In the genomic region with DNA sequence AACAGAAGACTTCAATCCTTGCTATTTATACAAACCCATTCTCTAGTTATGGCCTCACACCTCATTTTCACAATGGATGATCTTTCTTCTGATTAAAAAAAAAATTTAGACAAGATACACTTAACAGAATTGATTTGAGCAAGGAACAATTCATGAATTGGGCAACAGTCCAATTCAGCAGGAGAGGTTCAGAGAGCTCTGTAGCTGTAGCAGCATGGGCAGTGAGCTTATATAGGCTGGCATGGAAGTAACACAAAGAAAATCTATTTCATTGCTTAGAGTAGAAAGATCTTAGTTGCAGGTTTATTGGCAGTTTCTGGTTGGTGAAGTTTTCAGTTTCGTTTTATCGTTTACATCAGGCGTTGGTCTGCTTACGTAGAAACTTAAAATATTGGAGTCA, we compare ENCODE assay signal across 27 cellular contexts.
"Had no signal": no experiment of that assay in that cellular context is flagged by ENCODE, and none has a peak within 500 bp of the region (broad histone marks: within the 10 kb centered on the region; RNA-seq: fewer than 3 reads in every experiment).

No MANE protein-coding gene starts in this region.

- H3K36me3 Mint-ChIP-seq: activated CD4-positive, alpha-beta memory T cell treated with anti-CD3 and anti-CD28 coated beads for 36 hours; brain had no signal

- H3K27ac Mint-ChIP-seq: activated B cell treated with CpG ODN at 0.5 μM for 24 hours; activated CD4-positive, alpha-beta memory T cell treated with anti-CD3 and anti-CD28 coated beads for 36 hours; activated T-helper 1 cell treated with anti-CD3 and anti-CD28 coated beads, Interleukin-12 subunit alpha, Interleukin-12 subunit beta, Interleukin-2, Interleukin-4 antibody, amounts not matched to agents 30 ng/mL and 10 ng/mL and 1 ng/mL, durations not matched to agents 14 hours and 24 hours and 36 hours; brain had no signal

- H3K4me1 Mint-ChIP-seq: brain had no signal

- H3K9me3 ChIP-seq: MG63 had no signal

- H3K4me3 Mint-ChIP-seq: activated B cell treated with CpG ODN at 0.5 μM for 24 hours; activated CD4-positive, alpha-beta memory T cell treated with anti-CD3 and anti-CD28 coated beads for 36 hours; activated T-cell treated with anti-CD3 and anti-CD28 coated beads, Interleukin-2, amount 50 U/mL, for 4 hours; activated T-helper 1 cell treated with anti-CD3 and anti-CD28 coated beads, Interleukin-12 subunit alpha, Interleukin-12 subunit beta, Interleukin-2, Interleukin-4 antibody, amounts not matched to agents 30 ng/mL and 10 ng/mL and 1 ng/mL, durations not matched to agents 14 hours and 24 hours and 36 hours; brain had no signal

- H3K27me3 ChIP-seq: MG63 had no signal

- H3K27me3 Mint-ChIP-seq: activated B cell treated with CpG ODN at 0.5 μM for 24 hours; activated CD4-positive, alpha-beta memory T cell treated with anti-CD3 and anti-CD28 coated beads for 36 hours had no signal

- H3K9me3 Mint-ChIP-seq: activated B cell treated with CpG ODN at 0.5 μM for 24 hours; activated CD4-positive, alpha-beta memory T cell treated with anti-CD3 and anti-CD28 coated beads for 36 hours; activated T-helper 1 cell treated with anti-CD3 and anti-CD28 coated beads, Interleukin-12 subunit alpha, Interleukin-12 subunit beta, Interleukin-2, Interleukin-4 antibody, amounts not matched to agents 30 ng/mL and 10 ng/mL and 1 ng/mL, durations not matched to agents 14 hours and 24 hours and 36 hours; brain had no signal

- H3K4me3 ChIP-seq: K562, MG63 had no signal

- H3K36me3 ChIP-seq: MG63 had no signal

- DNase-seq: activated B cell treated with CpG ODN at 0.5 μM for 24 hours; activated CD4-positive, alpha-beta memory T cell treated with anti-CD3 and anti-CD28 coated beads for 36 hours; activated CD4-positive, alpha-beta T cell treated with anti-CD3 and anti-CD28 coated beads for 48 hours; activated CD4-positive, CD25-positive, alpha-beta regulatory T cell treated with anti-CD3 and anti-CD28 coated beads, Interleukin-2, amount 50 U/mL, for 72 hours; activated CD8-positive, alpha-beta memory T cell treated with anti-CD3 and anti-CD28 coated beads, Interleukin-2, amount 50 U/mL, for 4 hours; activated effector memory CD4-positive, alpha-beta T cell treated with Interleukin-2 at 50 U/mL for 16 hours; activated naive CD4-positive, alpha-beta T cell treated with anti-CD3 and anti-CD28 coated beads, Interleukin-2, amount 50 U/mL, for 16 hours; activated T-cell treated with anti-CD3 and anti-CD28 coated beads for 4 hours; activated T-cell treated with anti-CD3 and anti-CD28 coated beads, Interleukin-2, amount 50 U/mL, for 4 hours; anterior cingulate cortex; central memory CD4-positive, alpha-beta T cell; Karpas-422; MG63; NCI-H1105; NCI-H1417 treated with DMSO at 0.1 percent for 48 hours; NCI-H187 treated with DMSO at 0.1 percent for 48 hours; NCI-H2081; NCI-H226; NCI-H510A; NCI-H526; OCI-M1; Right ventricle myocardium superior; SW 1271; T-helper 9 cell had no signal

- ATAC-seq: activated T-cell treated with anti-CD3 and anti-CD28 coated beads, Interleukin-2, amount 50 U/mL, for 4 hours; K562 had no signal
